ENCODE assay signal across 10 cellular contexts in the genomic region with DNA sequence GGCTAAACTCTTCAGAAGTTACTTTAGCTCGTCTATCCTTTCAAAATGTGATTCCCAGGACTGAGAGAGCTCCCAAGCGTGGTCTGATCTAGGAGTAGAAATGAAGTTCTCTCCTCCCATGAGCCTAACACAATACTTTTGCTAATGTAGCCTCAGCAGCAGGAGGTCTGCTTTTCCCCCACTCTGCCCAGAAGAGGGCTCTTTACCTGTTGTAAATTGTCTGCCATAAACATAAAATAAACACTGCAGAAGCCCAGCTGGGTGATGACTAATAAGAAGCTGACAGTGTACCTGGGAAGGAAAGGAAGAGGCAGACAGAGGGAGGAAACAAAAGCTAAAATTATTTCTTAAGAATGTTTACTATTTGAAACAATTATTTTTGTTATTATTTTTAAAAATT. TPM values are rescaled to one million over a fixed set of nuclear protein-coding genes. Genes with fewer than 3 reads are reported as not detected.
DNase-seq lines count a peak whose midpoint lies in the region; ATAC-seq, FAIRE-seq and TF ChIP-seq lines count a peak whose summit lies in the region.
"Had no signal": no experiment of that assay in that cellular context is flagged by ENCODE, and none has a peak within 500 bp of the region (broad histone marks: within the 10 kb centered on the region; RNA-seq: fewer than 3 reads in every experiment).

No MANE protein-coding gene starts in this region.

- 0 out of 2 replicates have a peak, but pooled peaks have one; percentile 22 for TF ChIP-seq RAD21 in GM12878 (IDR thresholded peaks at IDR 0.05; ENCODE audit: insufficient read depth, low read depth, low read length)

- SMC1A ChIA-PET in GM12878 (lab: Charles Lee; ENCODE audit: uncharacterized antibody, unreplicated experiment), result interaction anchor here (0.8 to 1.1 kb wide), 3 partner anchors 28 to 162 kb away, joined by 3 to 4 read pairs (median 3); no protein-coding TSS in a partner anchor

- ATAC-seq in GM12878 (peak; percentile 83), HG03571 (IDR thresholded peaks at IDR 0.05; ENCODE audit: unreplicated experiment) (no peak)

- H3K4me3 ChIP-seq in HUES48 (ENCODE audit: low read depth, low read length) (no peak overlapping the region), GM12878 (no peak overlapping the region), spleen (no peak overlapping the region), dorsolateral prefrontal cortex (no peak overlapping the region), right atrium auricular region (no peak overlapping the region)

- no peak overlapping the region for H3K4me2 ChIP-seq in GM12878 (ENCODE audit: control insufficient read depth, insufficient read depth)

- TF ChIP-seq EP300 in GM12878 (IDR thresholded peaks at IDR 0.05; ENCODE audit: borderline replicate concordance in 1 of 2, control insufficient read depth in 1 of 2, low read depth in 2 of 2, low read length in 2 of 2), result no peak

- peak overlapping the region; percentile 31 for H3K27ac ChIP-seq in HUES48 (ENCODE audit: low read depth, low read length)
- H3K27ac ChIP-seq in GM12878 (ENCODE audit: control insufficient read depth, insufficient read depth), result no peak overlapping the region
- H3K27ac ChIP-seq in spleen, result no peak overlapping the region
- no peak overlapping the region for H3K27ac ChIP-seq in dorsolateral prefrontal cortex
- H3K27ac ChIP-seq in right atrium auricular region, result no peak overlapping the region

- H3K9me3 ChIP-seq in HUES48 (ENCODE audit: control insufficient read depth, insufficient read depth, low read length) (no peaks in the 10 kb centered on the region), GM12878 (replicated peaks; ENCODE audit: control insufficient read depth, insufficient read depth, low read length) (no peaks in the 10 kb centered on the region), spleen (peaks cover 0 to 11% (median 3%) of the 10 kb centered on the region in 8 donors), right atrium auricular region (no peaks in the 10 kb centered on the region)

- DNase-seq in A172 (ENCODE audit: low spot score), result peak; percentile 35
- DNase-seq in GM12878 (ENCODE audit: low read depth, low spot score), result no peak
- DNase-seq in spleen, result no peak
- DNase-seq in dorsolateral prefrontal cortex, result no peak
- no peak for DNase-seq in right atrium auricular region (ENCODE audit: low spot score)
- DNase-seq: activated CD4-positive, alpha-beta T cell treated with anti-CD3 and anti-CD28 coated beads, Interleukin-2, amount 10 ng/mL, durations not matched to agents 7 days and 5 days; hippocampal formation had no signal

- intact Hi-C loops in GM12878 (cut with micrococcal nuclease; ENCODE audit: unreplicated experiment) (no loop called here), spleen (cut with DNase I; ENCODE audit: low total_unique reads) (no loop called here), dorsolateral prefrontal cortex (cut with DNase I) (no loop called here)

- H4K20me1 ChIP-seq in GM12878 (ENCODE audit: control insufficient read depth, insufficient read depth), result no peaks in the 10 kb centered on the region

- H3K36me3 ChIP-seq in HUES48 (ENCODE audit: control insufficient read depth, insufficient read depth, low read length) (no peaks in the 10 kb centered on the region), GM12878 (ENCODE audit: control insufficient read depth in 2 of 2, insufficient read depth in 2 of 2, low read length in 1 of 2) (no peaks in the 10 kb centered on the region), spleen (no peaks in the 10 kb centered on the region), right atrium auricular region (no peaks in the 10 kb centered on the region)

- POLR2A ChIA-PET in GM12878 (lab: Charles Lee), result interaction anchor here (1.6 kb wide), 1 partner anchor 31 kb away, joined by 3 read pairs; no protein-coding TSS in a partner anchor

- TF ChIP-seq CTCF in GM12872 (IDR thresholded peaks at IDR 0.05; ENCODE audit: insufficient read depth, low read depth, low read length) (peak; percentile 35; the same call in 2 of the 3 replicates), GM12878 (IDR thresholded peaks at IDR 0.05 in 2 of 3, conservative IDR thresholded peaks at IDR 0.05 in 1 of 3; ENCODE audit: control insufficient read depth in 2 of 3, extremely low read depth in 1 of 3, insufficient read depth in 1 of 3, low read depth in 3 of 3, low read length in 3 of 3) (peak; percentile 28 to 29 (median 28); a peak in 3 of 6 replicates), spleen (IDR thresholded peaks at IDR 0.05 in 8 of 11, conservative IDR thresholded peaks at IDR 0.05 in 3 of 11) (no peak), dorsolateral prefrontal cortex (IDR thresholded peaks at IDR 0.05 in 54 of 56, conservative IDR thresholded peaks at IDR 0.05 in 2 of 56; ENCODE audit: low read depth in 1 of 56, partially characterized antibody in 56 of 56) (no peak), right atrium auricular region (IDR thresholded peaks at IDR 0.05) (no peak)

- peaks cover 6% of the 10 kb centered on the region for H3K4me1 ChIP-seq in HUES48 (ENCODE audit: control insufficient read depth, insufficient read depth, low read length)
- no peaks in the 10 kb centered on the region for H3K4me1 ChIP-seq in GM12878 (ENCODE audit: control insufficient read depth, insufficient read depth, low read length)
- no peaks in the 10 kb centered on the region for H3K4me1 ChIP-seq in spleen
- no peaks in the 10 kb centered on the region for H3K4me1 ChIP-seq in right atrium auricular region

- no peak for FAIRE-seq in GM12878 (lab: Jason Lieb, UNC)

- H3K27me3 ChIP-seq in HUES48 (ENCODE audit: control insufficient read depth, insufficient read depth, low read length), result no peaks in the 10 kb centered on the region
- H3K27me3 ChIP-seq in GM12878 (replicated peaks in 1 of 2; ENCODE audit: control insufficient read depth in 2 of 2, insufficient read depth in 2 of 2, low read length in 1 of 2), result no peaks in the 10 kb centered on the region
- no peaks in the 10 kb centered on the region for H3K27me3 ChIP-seq in spleen (replicated peaks in 1 of 7)
- H3K27me3 ChIP-seq in dorsolateral prefrontal cortex, result no peaks in the 10 kb centered on the region
- H3K27me3 ChIP-seq in right atrium auricular region, result no peaks in the 10 kb centered on the region

- H3K9ac ChIP-seq in HUES48 (ENCODE audit: low read depth, low read length) (no peak overlapping the region), GM12878 (ENCODE audit: control insufficient read depth, insufficient read depth, low read length) (no peak overlapping the region)

- 65% methylated on average over 2 of the region's 2 CpGs for WGBS in GM12878 (ENCODE audit: insufficient coverage, insufficient replicate concordance, low lambda C conversion rate, missing lambda C conversion rate)
- WGBS in spleen, 5 donors, result 46 to 74% (median 58%) methylated on average over 2 of the region's 2 CpGs

- BruUV-seq in GM12878 (replicated peaks; lab: Mats Ljungman, UMichigan), result no TSS peak

- RAD21 ChIA-PET in GM12878 (lab: Charles Lee; ENCODE audit: unreplicated experiment), result interaction anchor here (0.7 to 1.2 kb wide), 4 partner anchors 10 to 163 kb away, joined by 3 to 4 read pairs (median 4); no protein-coding TSS in a partner anchor

- TF ChIP-seq POLR2A in GM12878 (IDR thresholded peaks at IDR 0.05; ENCODE audit: low read depth, low read length), result no peak
- TF ChIP-seq POLR2A in spleen (IDR thresholded peaks at IDR 0.05), result no peak

- no peak overlapping the region for H2AFZ ChIP-seq in GM12878 (ENCODE audit: control insufficient read depth, low read depth, low read length)

- no peaks in the 10 kb centered on the region for H3K79me2 ChIP-seq in GM12878 (ENCODE audit: control insufficient read depth, insufficient read depth, low read length)

- in situ Hi-C loops in GM12878 (cut with MboI), result no loop called here

- CTCF ChIA-PET in GM12878 (lab: Yijun Ruan, JAX), result interaction anchor here (0.7 to 1.6 kb wide), 9 partner anchors 10 to 364 kb away, joined by 3 to 6 read pairs (median 3); no protein-coding TSS in a partner anchor

RNA-seq across cellular contexts. Expression of gene SLC36A3, which starts 15.4 kb away (rescaled TPM):
- total RNA-seq in A172 (2014; rRNA removed; shearing (Covaris generic)), result not detected in 2 replicates
- total RNA-seq in GM12878 (2013; cell fraction: nucleolus; rRNA removed), result not detected in 2 replicates
- not detected in 2 replicates for total RNA-seq in GM12878 (2014; rRNA removed)
- total RNA-seq in GM12878 (2014; rRNA removed; fragmentation: Illumina TruSeq; extraction: Trizol), result not detected in 2 replicates
- total RNA-seq in GM12878 (2021), result not detected in 2 replicates
- polyA plus RNA-seq in GM12878 (2011; ENCODE audit: low read depth), result not detected
- polyA plus RNA-seq in GM12878 (2011; rRNA removed), result not detected in 2 replicates
- polyA plus RNA-seq in GM12878 (2011; cell fraction: cytosol; rRNA removed), result not detected in 2 replicates
- polyA plus RNA-seq in GM12878 (2011; cell fraction: nucleus; rRNA removed), result not detected in 2 replicates
- polyA plus RNA-seq in GM12878 (2012), result not detected in 2 replicates
- polyA plus RNA-seq in GM12878 (2014; fragmentation: Illumina TruSeq; extraction: Trizol), result not detected in 2 replicates
- under 1 TPM in 1 of 2 experiments, not detected in 1; 0.03 TPM for polyA plus RNA-seq in GM12878 (2014; fragmentation: Nextera tagmentation; extraction: Ambion mirVana)
- polyA plus RNA-seq in GM12878 (2014; rRNA removed), result not detected in 2 replicates
- polyA plus RNA-seq in GM12878 (2016; fragmentation: Nextera tagmentation; extraction: Ambion mirVana), result not detected
- polyA minus RNA-seq in GM12878 (2011; rRNA and poly(A)+ RNA removed), result not detected in 2 replicates
- polyA minus RNA-seq in GM12878 (2011; cell fraction: cytosol; rRNA and poly(A)+ RNA removed), result not detected in 2 replicates
- polyA minus RNA-seq in GM12878 (2011; cell fraction: nucleus; rRNA and poly(A)+ RNA removed), result not detected in 2 replicates
- total RNA-seq in spleen, result not detected
- not detected for polyA plus RNA-seq in spleen
- total RNA-seq in dorsolateral prefrontal cortex, result not detected
- total RNA-seq in right atrium auricular region, result not detected
- total RNA-seq: activated CD4-positive, alpha-beta T cell treated with anti-CD3 and anti-CD28 coated beads, Interleukin-2, amount 10 ng/mL, durations not matched to agents 7 days and 5 days had no signal

RNA-seq across cellular contexts. Expression of gene GM2A, which starts 35.2 kb away (rescaled TPM):
- 30.2 and 34.2 TPM in 2 replicates for total RNA-seq in A172 (2014; rRNA removed; shearing (Covaris generic))
- total RNA-seq in GM12878 (2013; cell fraction: nucleolus; rRNA removed), result 150 and 162 TPM in 2 replicates
- total RNA-seq in GM12878 (2014; rRNA removed), result 102 and 109 TPM in 2 replicates
- total RNA-seq in GM12878 (2014; rRNA removed; fragmentation: Illumina TruSeq; extraction: Trizol), result 75.7 TPM in 2 replicates
- total RNA-seq in GM12878 (2021), result 95.1 and 95.6 TPM in 2 replicates
- 46.2 TPM for polyA plus RNA-seq in GM12878 (2011; ENCODE audit: low read depth)
- 85.4 and 106 TPM in 2 replicates for polyA plus RNA-seq in GM12878 (2011; rRNA removed)
- 81.7 and 107 TPM in 2 replicates for polyA plus RNA-seq in GM12878 (2011; cell fraction: cytosol; rRNA removed)
- polyA plus RNA-seq in GM12878 (2011; cell fraction: nucleus; rRNA removed), result 27.6 and 30.7 TPM in 2 replicates
- 61.7 and 69.7 TPM in 2 replicates for polyA plus RNA-seq in GM12878 (2012)
- 74.4 and 83.9 TPM in 2 replicates for polyA plus RNA-seq in GM12878 (2014; fragmentation: Illumina TruSeq; extraction: Trizol)
- polyA plus RNA-seq in GM12878 (2014; fragmentation: Nextera tagmentation; extraction: Ambion mirVana), result 10 to 100 TPM; 33.6 to 44.4 TPM
- polyA plus RNA-seq in GM12878 (2014; rRNA removed), result 62.0 and 63.9 TPM in 2 replicates
- polyA plus RNA-seq in GM12878 (2016; fragmentation: Nextera tagmentation; extraction: Ambion mirVana), result 10 to 100 TPM; 44.0 to 44.4 TPM
- polyA minus RNA-seq in GM12878 (2011; rRNA and poly(A)+ RNA removed), result 109 and 137 TPM in 2 replicates
- polyA minus RNA-seq in GM12878 (2011; cell fraction: cytosol; rRNA and poly(A)+ RNA removed), result 43.7 and 54.0 TPM in 2 replicates
- polyA minus RNA-seq in GM12878 (2011; cell fraction: nucleus; rRNA and poly(A)+ RNA removed), result 14.7 and 19.8 TPM in 2 replicates
- total RNA-seq in spleen, result 10 to 100 TPM; 54.7 to 95.7 (median 73.7) TPM
- polyA plus RNA-seq in spleen, result 10 to 100 TPM; 31.6 to 86.2 (median 48.4) TPM
- total RNA-seq in dorsolateral prefrontal cortex, result 10 to 100 TPM; 25.4 to 82.0 (median 40.5) TPM
- total RNA-seq in right atrium auricular region, result 10 to 100 TPM; 21.5 to 36.4 TPM

RNA-seq across cellular contexts. Expression of gene SLC36A2, which starts 59.2 kb away (rescaled TPM):
- not detected in 2 replicates for total RNA-seq in A172 (2014; rRNA removed; shearing (Covaris generic))
- not detected in 2 replicates for total RNA-seq in GM12878 (2013; cell fraction: nucleolus; rRNA removed)
- total RNA-seq in GM12878 (2014; rRNA removed) (not detected in 2 replicates), GM12878 (2014; rRNA removed; fragmentation: Illumina TruSeq; extraction: Trizol) (not detected in 2 replicates), GM12878 (2021) (not detected in 2 replicates), spleen (not detected), dorsolateral prefrontal cortex (not detected), right atrium auricular region (not detected)
- polyA plus RNA-seq in GM12878 (2011; ENCODE audit: low read depth), result not detected
- polyA plus RNA-seq in GM12878 (2011; rRNA removed) (not detected in 2 replicates), GM12878 (2014; fragmentation: Illumina TruSeq; extraction: Trizol) (not detected in 2 replicates), GM12878 (2014; fragmentation: Nextera tagmentation; extraction: Ambion mirVana) (not detected), GM12878 (2014; rRNA removed) (not detected in 2 replicates), GM12878 (2016; fragmentation: Nextera tagmentation; extraction: Ambion mirVana) (not detected), spleen (under 1 TPM in 1 of 3 donors, not detected in 2; 0.02 TPM)
- not detected in 2 replicates for polyA plus RNA-seq in GM12878 (2011; cell fraction: cytosol; rRNA removed)
- polyA plus RNA-seq in GM12878 (2011; cell fraction: nucleus; rRNA removed), result not detected in 2 replicates
- not detected in 2 replicates for polyA plus RNA-seq in GM12878 (2012)
- polyA minus RNA-seq in GM12878 (2011; rRNA and poly(A)+ RNA removed), result not detected in 2 replicates
- polyA minus RNA-seq in GM12878 (2011; cell fraction: cytosol; rRNA and poly(A)+ RNA removed), result not detected in 2 replicates
- polyA minus RNA-seq in GM12878 (2011; cell fraction: nucleus; rRNA and poly(A)+ RNA removed), result not detected in 2 replicates
- total RNA-seq: activated CD4-positive, alpha-beta T cell treated with anti-CD3 and anti-CD28 coated beads, Interleukin-2, amount 10 ng/mL, durations not matched to agents 7 days and 5 days had no signal

Comparison
In these comparisons a context has a peak if more than half of its experiments do, and no peak if none do; other contexts are left out.
1. CTCF ChIP-seq: peak in GM12872 (single experiment) and GM12878 (3 of 3); none in spleen (0 of 11), dorsolateral prefrontal cortex (0 of 56) and right atrium auricular region (0 of 2).